6 cellular contexts compared by ENCODE assay signal in the genomic region with DNA sequence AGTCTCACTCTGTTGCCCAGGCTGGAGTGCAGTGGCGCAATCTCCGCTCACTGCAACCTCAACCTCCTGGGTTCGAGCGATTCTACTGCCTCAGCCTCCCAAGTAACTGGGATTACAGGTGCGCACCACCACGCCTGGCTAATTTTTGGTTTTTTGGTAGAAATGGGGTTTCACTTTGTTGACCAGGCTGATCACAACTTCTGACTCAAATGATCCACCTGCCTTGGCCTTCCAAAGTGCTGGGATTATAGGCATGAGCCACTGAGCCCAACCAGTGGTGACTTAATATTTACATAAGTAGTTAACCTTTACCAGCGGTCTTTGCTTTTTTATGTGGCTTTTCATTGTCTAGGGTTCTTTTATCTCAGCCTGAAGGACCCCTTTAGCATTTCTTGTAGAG. TPM values are rescaled to one million over a fixed set of nuclear protein-coding genes. Genes with fewer than 3 reads are reported as not detected.
A peak's percentile ranks its signal among the peaks of the same experiment; 100 is the strongest.
DNase-seq lines count a peak whose midpoint lies in the region; ATAC-seq and TF ChIP-seq lines count a peak whose summit lies in the region.
"Not testable (repeated sequence)": the region's sequence is repeated elsewhere in the genome, so short reads cannot be mapped to it uniquely, and the experiment has no call there.

No MANE protein-coding gene starts in this region.

- H3K9me3 ChIP-seq in left lung, gastrocnemius medialis: not testable (repeated sequence)

- TF ChIP-seq CTCF in VCaP (conservative IDR thresholded peaks at IDR 0.05); left lung (IDR thresholded peaks at IDR 0.05); gastrocnemius medialis (IDR thresholded peaks at IDR 0.05 in 4 of 5, conservative IDR thresholded peaks at IDR 0.05 in 1 of 5): not testable (repeated sequence)

- not testable (repeated sequence) for H3K4me3 ChIP-seq in left lung, gastrocnemius medialis

- DNase-seq in DMS53 treated with DMSO at 0.1 percent for 48 hours (lab: John Stamatoyannopoulos, UW; ENCODE audit: unreplicated experiment) (peak; percentile 43), kidney tubule cell (ENCODE audit: low spot score) (peak; percentile 17), mesenteric fat pad (ENCODE audit: low spot score) (peak; percentile 30)
- not testable (repeated sequence) for DNase-seq in left lung, gastrocnemius medialis

- not testable (repeated sequence) for TF ChIP-seq POLR2A in gastrocnemius medialis (IDR thresholded peaks at IDR 0.05)

- in situ Hi-C loops in gastrocnemius medialis (cut with MboI; ENCODE audit: low sequenced_read_pairs in 4 of 4): not testable (repeated sequence)

- not testable (repeated sequence) for H3K4me1 ChIP-seq in left lung
- peaks cover 32 to 52% of the 10 kb centered on the region in 2 donors for H3K4me1 ChIP-seq in gastrocnemius medialis

- H3K27ac ChIP-seq in VCaP (peak overlapping the region; percentile 68), gastrocnemius medialis (peak overlapping the region in 3 of 4 donors; percentile 3 to 31 (median 27))
- not testable (repeated sequence) for H3K27ac ChIP-seq in left lung

- not testable (repeated sequence) for H3K27me3 ChIP-seq in left lung, gastrocnemius medialis

- intact Hi-C loops in left lung (cut with DNase I); gastrocnemius medialis (cut with DNase I; ENCODE audit: low total_unique reads): not testable (repeated sequence)

- peak; percentile 41 for ATAC-seq in left lung
- not testable (repeated sequence) for ATAC-seq in gastrocnemius medialis

- H3K36me3 ChIP-seq in left lung (peaks cover 0 to 54% of the 10 kb centered on the region in 2 donors), gastrocnemius medialis (peaks cover 0 to 40% of the 10 kb centered on the region in 2 donors)

RNA-seq across cellular contexts. Expression of a gene that starts 19.2 kb away (rescaled TPM):
- total RNA-seq in left lung (10 to 100 TPM; 20.8 to 28.3 TPM), mesenteric fat pad (20.9 TPM), gastrocnemius medialis (10 to 100 TPM; 44.9 to 65.2 (median 60.0) TPM)

RNA-seq across cellular contexts. Expression of a gene that starts 36.4 kb away (rescaled TPM):
- total RNA-seq in left lung: 10 to 100 TPM in 1 of 2 donors, 1 to 10 TPM in 1; 9.9 to 14.1 TPM
- total RNA-seq in mesenteric fat pad: 9.4 TPM
- 1 to 10 TPM; 6.2 to 8.7 (median 6.9) TPM for total RNA-seq in gastrocnemius medialis
